8 cellular contexts compared by ENCODE assay signal in the genomic region with DNA sequence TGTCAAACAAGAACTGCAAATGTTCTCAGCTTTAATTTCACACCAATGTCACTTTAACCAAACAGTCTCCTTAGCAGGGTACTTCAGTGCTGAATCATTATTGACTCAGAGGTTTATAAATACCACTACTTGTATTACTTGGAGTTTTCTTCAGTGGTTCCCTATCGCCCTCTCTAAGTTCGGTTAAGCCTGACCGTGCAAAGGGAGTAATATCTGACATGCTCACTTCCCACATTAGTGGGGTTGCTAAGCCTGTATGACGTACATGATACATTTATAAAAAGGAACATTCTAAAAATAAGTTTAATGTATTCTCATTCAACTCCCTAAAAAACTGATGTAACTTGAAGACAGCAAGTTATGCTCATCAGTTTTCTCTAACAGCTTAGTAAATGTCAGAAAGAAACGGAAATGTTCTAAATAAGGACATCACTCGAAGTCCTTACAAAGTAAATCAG.
DNase-seq lines count a peak whose midpoint lies in the region; ATAC-seq, FAIRE-seq and TF ChIP-seq lines count a peak whose summit lies in the region.

No MANE protein-coding gene starts in this region.

- FAIRE-seq in bronchial epithelial cell (lab: Jason Lieb, UNC), result no peak

- no peak overlapping the region for H3K4me3 Mint-ChIP-seq in activated naive CD4-positive, alpha-beta T cell treated with anti-CD3 and anti-CD28 coated beads for 36 hours

- no peaks in the 10 kb centered on the region for H3K9me3 Mint-ChIP-seq in activated naive CD4-positive, alpha-beta T cell treated with anti-CD3 and anti-CD28 coated beads for 36 hours

- DNase-seq in GM04504 (ENCODE audit: low read depth) (peak; percentile 86), HPDE6-E6E7 (ENCODE audit: extremely low spot score) (peak; percentile 49), bronchial epithelial cell (ENCODE audit: low read depth) (peak; percentile 85), putamen (ENCODE audit: low spot score) (peak; percentile 58), NCI-H82 treated with DMSO at 0.1 percent for 48 hours (lab: John Stamatoyannopoulos, UW; ENCODE audit: unreplicated experiment) (no peak), posterior vena cava (ENCODE audit: low spot score) (no peak)
- no peak for DNase-seq in activated naive CD4-positive, alpha-beta T cell treated with anti-CD3 and anti-CD28 coated beads for 36 hours

- H3K36me3 Mint-ChIP-seq in activated naive CD4-positive, alpha-beta T cell treated with anti-CD3 and anti-CD28 coated beads for 36 hours (ENCODE audit: low read depth), result no peaks in the 10 kb centered on the region

- H3K4me3 ChIP-seq in bronchial epithelial cell (ENCODE audit: low read depth, low read length), result no peak overlapping the region

- CTCF ChIA-PET in activated naive CD4-positive, alpha-beta T cell treated with anti-CD3 and anti-CD28 coated beads for 36 hours (lab: Charles Lee), result no interaction called here

- no peaks in the 10 kb centered on the region for H3K27me3 Mint-ChIP-seq in activated naive CD4-positive, alpha-beta T cell treated with anti-CD3 and anti-CD28 coated beads for 36 hours (ENCODE audit: low read depth)

- no peaks in the 10 kb centered on the region for H3K36me3 ChIP-seq in bronchial epithelial cell (ENCODE audit: control insufficient read depth, insufficient read depth, low read length)

- peak; percentile 92 for ATAC-seq in GM21526 (IDR thresholded peaks at IDR 0.05; ENCODE audit: low FRiP score, unreplicated experiment)

- H3K27me3 ChIP-seq in bronchial epithelial cell (ENCODE audit: control insufficient read depth, insufficient read depth, low read length), result no peaks in the 10 kb centered on the region

- intact Hi-C loops in posterior vena cava (cut with DNase I), result no loop called here
- intact Hi-C loops in activated naive CD4-positive, alpha-beta T cell treated with anti-CD3 and anti-CD28 coated beads for 36 hours (cut with micrococcal nuclease), result no loop called here

- H3K4me1 Mint-ChIP-seq in activated naive CD4-positive, alpha-beta T cell treated with anti-CD3 and anti-CD28 coated beads for 36 hours (ENCODE audit: low read depth), result no peaks in the 10 kb centered on the region

- H3K27ac Mint-ChIP-seq in activated naive CD4-positive, alpha-beta T cell treated with anti-CD3 and anti-CD28 coated beads for 36 hours, result no peak overlapping the region

- no peak for TF ChIP-seq CTCF in bronchial epithelial cell (IDR thresholded peaks at IDR 0.05; ENCODE audit: insufficient read depth, low read length, severe bottlenecking)

Comparison
In these comparisons a context has a peak if more than half of its experiments do, and no peak if none do; other contexts are left out.
1. DNase-seq: peak in GM04504 (single experiment), HPDE6-E6E7 (single experiment), bronchial epithelial cell (single experiment) and putamen (single experiment); none in NCI-H82 treated with DMSO at 0.1 percent for 48 hours (single experiment), posterior vena cava (single experiment) and activated naive CD4-positive, alpha-beta T cell treated with anti-CD3 and anti-CD28 coated beads for 36 hours (single experiment).